Comparison of ENCODE assay signal across 17 cellular contexts in genomic region chr1:180773210-180773865, GRCh38.
DNase-seq lines count a peak whose midpoint lies in the region; ATAC-seq, FAIRE-seq and TF ChIP-seq lines count a peak whose summit lies in the region.
"Had no signal": no experiment of that assay in that cellular context is flagged by ENCODE, and none has a peak within 500 bp of the region (broad histone marks: within the 10 kb centered on the region; RNA-seq: fewer than 3 reads in every experiment).

No MANE protein-coding gene starts in this region.

- POLR2A ChIA-PET in activated CD8-positive, alpha-beta T cell treated with anti-CD3 and anti-CD28 coated beads, Interleukin-2, amount 10 ng/mL, durations not matched to agents 7 days and 5 days (lab: Charles Lee), result no interaction called here

- H3K4me1 ChIP-seq in astrocyte (ENCODE audit: insufficient read depth, low read length), result peaks cover 10% of the 10 kb centered on the region
- H3K4me1 ChIP-seq in foreskin keratinocyte, result peaks cover 12% of the 10 kb centered on the region

- DNase-seq in A172 (ENCODE audit: low spot score), result peak; percentile 55
- peak; percentile 52 for DNase-seq in HFFc6
- peak; percentile 72 for DNase-seq in astrocyte (ENCODE audit: low read depth)
- DNase-seq in foreskin keratinocyte, result peak; percentile 11 to 48
- no peak for DNase-seq in stimulated activated CD4-positive, alpha-beta T cell treated with anti-CD3 and anti-CD28 coated beads, Interleukin-4, amount 100 ng/mL, for 24 hours
- no peak for DNase-seq in activated CD8-positive, alpha-beta T cell treated with anti-CD3 and anti-CD28 coated beads, Interleukin-2, amount 10 ng/mL, durations not matched to agents 7 days and 5 days
- DNase-seq: 8988T; activated CD4-positive, alpha-beta T cell treated with anti-CD3 and anti-CD28 coated beads, Interleukin-2, amount 50 U/mL, for 1 hour; Calu3; NCI-H1105 treated with DMSO at 0.1 percent for 48 hours; NCI-H446 treated with DMSO at 0.1 percent for 48 hours; nucleus accumbens had no signal

- H3K27ac ChIP-seq in astrocyte (ENCODE audit: low read depth, low read length), result peak overlapping the region; percentile 39
- no peak overlapping the region for H3K27ac ChIP-seq in foreskin keratinocyte

- peaks cover 36% of the 10 kb centered on the region for H3K4me1 Mint-ChIP-seq in HFFc6 (ENCODE audit: low read depth)
- H3K4me1 Mint-ChIP-seq in astrocyte (ENCODE audit: low read depth, unreplicated experiment), result peaks cover 8% of the 10 kb centered on the region
- H3K4me1 Mint-ChIP-seq in activated CD8-positive, alpha-beta T cell treated with anti-CD3 and anti-CD28 coated beads, Interleukin-2, amount 10 ng/mL, durations not matched to agents 7 days and 5 days (ENCODE audit: low read depth), result peaks cover 10% of the 10 kb centered on the region

- H3K4me3 Mint-ChIP-seq in HFFc6 (peak overlapping the region; percentile 55; the same call in 1 of the 2 replicates), astrocyte (ENCODE audit: unreplicated experiment) (no peak overlapping the region)
- H3K4me3 Mint-ChIP-seq in activated CD8-positive, alpha-beta T cell treated with anti-CD3 and anti-CD28 coated beads, Interleukin-2, amount 10 ng/mL, durations not matched to agents 7 days and 5 days, result no peak overlapping the region

- TF ChIP-seq CTCF in HFFc6 (IDR thresholded peaks at IDR 0.05) (no peak), astrocyte (IDR thresholded peaks at IDR 0.05; ENCODE audit: insufficient read depth, low read depth, low read length) (no peak), foreskin keratinocyte (conservative IDR thresholded peaks at IDR 0.05) (no peak)

- no peak overlapping the region for H2AFZ ChIP-seq in astrocyte (ENCODE audit: low read depth, low read length)

- no peaks in the 10 kb centered on the region for H3K79me2 ChIP-seq in astrocyte (ENCODE audit: insufficient read depth, low read length)

- CTCF ChIA-PET in activated CD8-positive, alpha-beta T cell treated with anti-CD3 and anti-CD28 coated beads, Interleukin-2, amount 10 ng/mL, durations not matched to agents 7 days and 5 days (lab: Charles Lee), result no interaction called here

- peak overlapping the region; percentile 43 for H3K4me2 ChIP-seq in astrocyte (ENCODE audit: low read length)
- H3K4me2 ChIP-seq: smooth muscle cell had no signal

- peak overlapping the region; percentile 79 for H3K27ac Mint-ChIP-seq in HFFc6
- peak overlapping the region; percentile 44 for H3K27ac Mint-ChIP-seq in astrocyte (ENCODE audit: unreplicated experiment)
- no peak overlapping the region for H3K27ac Mint-ChIP-seq in activated CD8-positive, alpha-beta T cell treated with anti-CD3 and anti-CD28 coated beads, Interleukin-2, amount 10 ng/mL, durations not matched to agents 7 days and 5 days

- H3K36me3 Mint-ChIP-seq in HFFc6 (ENCODE audit: low read depth) (peaks cover 11% of the 10 kb centered on the region; the same call in 1 of the 2 replicates), astrocyte (ENCODE audit: low read depth, unreplicated experiment) (no peaks in the 10 kb centered on the region)
- H3K36me3 Mint-ChIP-seq in activated CD8-positive, alpha-beta T cell treated with anti-CD3 and anti-CD28 coated beads, Interleukin-2, amount 10 ng/mL, durations not matched to agents 7 days and 5 days (ENCODE audit: low read depth), result no peaks in the 10 kb centered on the region

- H3K9me3 ChIP-seq in astrocyte (ENCODE audit: insufficient read depth, low read depth, low read length), result no peaks in the 10 kb centered on the region

- H3K4me3 ChIP-seq in astrocyte (ENCODE audit: insufficient read depth, low read depth, low read length), result no peak overlapping the region
- H3K4me3 ChIP-seq: smooth muscle cell had no signal

- ATAC-seq in foreskin keratinocyte (peak; percentile 85), HG03139 (IDR thresholded peaks at IDR 0.05; ENCODE audit: unreplicated experiment) (no peak), GM21515 (IDR thresholded peaks at IDR 0.05; ENCODE audit: unreplicated experiment) (no peak)
- ATAC-seq in activated CD8-positive, alpha-beta T cell treated with anti-CD3 and anti-CD28 coated beads, Interleukin-2, amount 10 ng/mL, durations not matched to agents 7 days and 5 days, result no peak
- ATAC-seq: Panc1 had no signal

- H3K9me3 Mint-ChIP-seq in HFFc6 (no peaks in the 10 kb centered on the region), astrocyte (ENCODE audit: unreplicated experiment) (no peaks in the 10 kb centered on the region)
- no peaks in the 10 kb centered on the region for H3K9me3 Mint-ChIP-seq in activated CD8-positive, alpha-beta T cell treated with anti-CD3 and anti-CD28 coated beads, Interleukin-2, amount 10 ng/mL, durations not matched to agents 7 days and 5 days (ENCODE audit: insufficient read depth)

- H3K36me3 ChIP-seq in astrocyte (ENCODE audit: insufficient read depth, low read length), result no peaks in the 10 kb centered on the region

- no peaks in the 10 kb centered on the region for H4K20me1 ChIP-seq in astrocyte (ENCODE audit: insufficient read depth, low read length)

- no peaks in the 10 kb centered on the region for H3K27me3 ChIP-seq in astrocyte (ENCODE audit: insufficient read depth, low read length)
- H3K27me3 ChIP-seq in foreskin keratinocyte, result no peaks in the 10 kb centered on the region

- peak; percentile 82 for FAIRE-seq in astrocyte (lab: Jason Lieb, UNC)
- FAIRE-seq: endometrium had no signal

- H3K9ac ChIP-seq in astrocyte (ENCODE audit: low read length), result no peak overlapping the region

- no peaks in the 10 kb centered on the region; the same call in 1 of the 2 replicates for H3K27me3 Mint-ChIP-seq in HFFc6 (ENCODE audit: insufficient read depth)
- H3K27me3 Mint-ChIP-seq in astrocyte (ENCODE audit: low read depth, unreplicated experiment), result no peaks in the 10 kb centered on the region
- H3K27me3 Mint-ChIP-seq in activated CD8-positive, alpha-beta T cell treated with anti-CD3 and anti-CD28 coated beads, Interleukin-2, amount 10 ng/mL, durations not matched to agents 7 days and 5 days (ENCODE audit: low read depth), result no peaks in the 10 kb centered on the region

Comparison
In these comparisons a context has a peak if more than half of its experiments do, and no peak if none do; other contexts are left out.
1. DNase-seq: peak in A172 (single experiment), HFFc6 (single experiment), astrocyte (single experiment) and foreskin keratinocyte (2 of 2); none in stimulated activated CD4-positive, alpha-beta T cell treated with anti-CD3 and anti-CD28 coated beads, Interleukin-4, amount 100 ng/mL, for 24 hours (single experiment) and activated CD8-positive, alpha-beta T cell treated with anti-CD3 and anti-CD28 coated beads, Interleukin-2, amount 10 ng/mL, durations not matched to agents 7 days and 5 days (single experiment).